ENCODE assay signal across 8 cellular contexts in the genomic region with DNA sequence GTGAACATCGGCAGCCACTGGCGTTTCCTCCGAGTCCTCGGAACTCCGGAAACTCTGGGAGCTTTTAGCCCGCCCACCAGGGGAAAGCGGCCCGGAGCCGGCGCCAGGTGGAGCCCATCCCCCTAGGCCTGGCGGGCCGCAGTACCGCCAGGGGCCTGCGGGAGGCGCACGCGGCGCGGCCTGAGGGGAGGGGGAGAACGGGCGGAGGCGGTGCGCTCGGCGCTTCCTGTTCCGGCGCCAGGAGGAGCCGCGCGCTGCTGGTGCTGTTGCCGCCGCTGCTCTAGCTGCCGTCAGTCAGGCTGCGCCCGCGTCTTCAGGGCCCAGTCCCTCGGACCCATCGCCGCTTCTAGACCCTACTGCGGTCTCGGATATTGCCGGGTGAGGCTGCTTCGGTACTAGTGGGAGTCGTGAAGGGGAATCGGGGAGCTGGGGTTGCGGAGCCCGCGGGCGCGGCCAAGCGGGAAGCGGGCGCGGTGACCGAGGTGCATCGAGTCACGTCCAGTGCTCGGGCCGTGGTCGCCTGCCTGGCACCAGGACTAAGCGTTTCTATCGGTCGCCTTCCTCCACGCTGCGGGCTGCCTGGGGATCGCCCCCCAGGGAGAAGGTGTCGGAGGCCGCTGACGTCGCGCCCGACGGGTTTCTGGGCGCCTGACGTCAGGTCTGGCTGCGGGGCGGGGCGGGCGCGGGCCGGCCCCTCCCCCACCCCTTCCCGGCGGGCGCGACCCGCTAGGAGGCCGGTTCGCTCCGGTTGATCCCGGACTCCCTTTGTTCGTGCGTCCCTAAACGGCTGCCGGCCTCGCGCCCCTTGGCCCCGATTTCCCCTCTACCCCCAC. TPM values are rescaled to one million over a fixed set of nuclear protein-coding genes. Genes with fewer than 3 reads are reported as not detected.
DNase-seq lines count a peak whose midpoint lies in the region; ATAC-seq and TF ChIP-seq lines count a peak whose summit lies in the region.

Gene MAPK1IP1L (plus strand): TSS at position 222 of the 833 bp plus-strand sequence. CDS start 10,037 bp downstream, outside the sequence.

- H3K9me3 ChIP-seq in heart right ventricle (no peaks in the 10 kb centered on the region), upper lobe of right lung (no peaks in the 10 kb centered on the region)

- intact Hi-C loops in heart right ventricle (cut with DNase I), result loop anchor here in 1 of 10 donors (5.0 kb wide), 1 partner anchor 81 kb away; no protein-coding TSS in a partner anchor
- intact Hi-C loops in posterior vena cava (cut with DNase I), result no loop called here
- intact Hi-C loops in upper lobe of right lung (cut with DNase I), result no loop called here

- WGBS in adipose tissue, 3 donors, result 0 to 1% (median 0%) methylated on average over 75 to 97 of the region's 97 CpGs
- 0% methylated on average over 83 to 97 of the region's 97 CpGs for WGBS in heart right ventricle, 2 donors

- ATAC-seq in HG02798 (IDR thresholded peaks at IDR 0.05; ENCODE audit: poor library complexity, unreplicated experiment) (peak; percentile 94), heart right ventricle (peak; percentile 96 to 99 (median 98)), upper lobe of right lung (peak; percentile 99)

- TF ChIP-seq CTCF in GM12875 (IDR thresholded peaks at IDR 0.05; ENCODE audit: borderline replicate concordance, insufficient read depth, low read depth, low read length) (peak; percentile 100), heart right ventricle (IDR thresholded peaks at IDR 0.05) (peak; percentile 99 to 100 (median 100)), upper lobe of right lung (IDR thresholded peaks at IDR 0.05) (peak; percentile 100)

- peak within 1 kb of the TSS; percentile 89 for H3K27ac ChIP-seq in adipose tissue (ENCODE audit: low read depth, low read length)
- peak within 1 kb of the TSS; percentile 99 to 100 (median 100) for H3K27ac ChIP-seq in heart right ventricle
- peak within 1 kb of the TSS; percentile 99 for H3K27ac ChIP-seq in upper lobe of right lung

- H3K4me1 ChIP-seq in heart right ventricle (peaks cover 0 to 47% (median 41%) of the 10 kb centered on the region in 9 donors), upper lobe of right lung (peaks cover 23% of the 10 kb centered on the region)

- DNase-seq in NCI-H1436 (lab: John Stamatoyannopoulos, UW), result peak; percentile 83
- peak; percentile 84 for DNase-seq in T follicular helper cell (ENCODE audit: low read depth)
- DNase-seq in heart right ventricle, result peak; percentile 92 to 94
- DNase-seq in posterior vena cava (ENCODE audit: low spot score), result peak; percentile 98
- peak; percentile 96 for DNase-seq in upper lobe of right lung

- H3K4me3 ChIP-seq in GM12875 (ENCODE audit: low read depth, low read length) (peak within 1 kb of the TSS; percentile 100), heart right ventricle (peak within 1 kb of the TSS; percentile 83 to 100 (median 94)), upper lobe of right lung (peak within 1 kb of the TSS; percentile 80)

- H3K36me3 ChIP-seq in heart right ventricle, result peaks cover 0 to 25% (median 0%) of the 10 kb centered on the region in 9 donors
- no peaks in the 10 kb centered on the region for H3K36me3 ChIP-seq in upper lobe of right lung

- no peaks in the 10 kb centered on the region for H3K27me3 ChIP-seq in heart right ventricle
- H3K27me3 ChIP-seq in upper lobe of right lung, result no peaks in the 10 kb centered on the region

RNA-seq across cellular contexts. Expression of gene MAPK1IP1L, which starts in this region (rescaled TPM):
- polyA plus RNA-seq in adipose tissue, result 10 to 100 TPM; 19.5 to 53.3 (median 36.7) TPM
- total RNA-seq in heart right ventricle, result 100 to 1,000 TPM in 1 of 10 donors, 10 to 100 TPM in 9; 58.6 to 105 (median 78.4) TPM
- polyA plus RNA-seq in heart right ventricle, result 10 to 100 TPM; 23.6 to 38.6 TPM
- 10 to 100 TPM; 90.2 to 97.5 TPM for total RNA-seq in posterior vena cava
- 72.5 TPM for total RNA-seq in upper lobe of right lung

Comparison
In these comparisons a context has a peak if more than half of its experiments do, and no peak if none do; other contexts are left out.
1. Peak in every context shown above with its lines: DNase-seq, ATAC-seq, H3K4me3 ChIP-seq and H3K27ac ChIP-seq.